ENCODE assay signal across 15 cellular contexts in genomic region chr19:53880716-53881481, GRCh38. TPM values are rescaled to one million over a fixed set of nuclear protein-coding genes. Genes with fewer than 3 reads are reported as not detected.
A peak's percentile ranks its signal among the peaks of the same experiment; 100 is the strongest.
DNase-seq lines count a peak whose midpoint lies in the region; ATAC-seq and TF ChIP-seq lines count a peak whose summit lies in the region.
"Had no signal": no experiment of that assay in that cellular context is flagged by ENCODE, and none has a peak within 500 bp of the region (broad histone marks: within the 10 kb centered on the region; RNA-seq: fewer than 3 reads in every experiment).

No MANE protein-coding gene starts in this region.

- no peak overlapping the region for H4K5ac ChIP-seq in H9 (ENCODE audit: insufficient read length, low read depth, low read length)

- H3K27me3 Mint-ChIP-seq in H9 (ENCODE audit: low read depth) = peaks cover 23% of the 10 kb centered on the region
- H3K27me3 Mint-ChIP-seq in WTC11 (ENCODE audit: low read depth) = peaks cover 14% of the 10 kb centered on the region

- H3K9me3 ChIP-seq in AG04450 (ENCODE audit: control insufficient read depth, insufficient read depth, low read length) (no peaks in the 10 kb centered on the region; the same call in 1 of the 2 replicates), H9 (ENCODE audit: control insufficient read depth, low read depth, low read length) (no peaks in the 10 kb centered on the region)

- no peak overlapping the region for H3K4ac ChIP-seq in H9 (ENCODE audit: low read depth, low read length)

- H3K79me2 ChIP-seq in H9 (ENCODE audit: insufficient read depth, low read length) = no peaks in the 10 kb centered on the region

- no peak for DNase-seq in AG04450 (ENCODE audit: low read depth, low spot score)
- peak; percentile 70 for DNase-seq in H9
- DNase-seq in WTC11 (ENCODE audit: low spot score) = no peak
- DNase-seq in left kidney (ENCODE audit: low read depth, low spot score) = peak; percentile 48
- DNase-seq in AG08395 (ENCODE audit: low spot score) = no peak
- no peak for DNase-seq in activated CD4-positive, alpha-beta T cell treated with anti-CD3 and anti-CD28 coated beads, Interleukin-2, amount 50 U/mL, for 4 hours
- DNase-seq in OCI-M2 (lab: John Stamatoyannopoulos, UW; ENCODE audit: unreplicated experiment) = no peak
- DNase-seq: activated CD4-positive, alpha-beta T cell treated with anti-CD3 and anti-CD28 coated beads, Interleukin-2, amount 50 U/mL, for 48 hours; kidney; NCI-H1105 had no signal

- peak overlapping the region; percentile 53 for H3K4me3 ChIP-seq in AG04450 (ENCODE audit: low read depth, low read length)

- H3K4me1 ChIP-seq in H9 (ENCODE audit: insufficient read depth, low read length) = no peaks in the 10 kb centered on the region; the same call in 1 of the 2 replicates

- H3K4me2 ChIP-seq in H9 (ENCODE audit: insufficient read depth, insufficient read length, low read length) = peak overlapping the region; percentile 81

- no peak overlapping the region for H2AK5ac ChIP-seq in H9 (ENCODE audit: insufficient read length, low read length)

- H2BK20ac ChIP-seq in H9 (ENCODE audit: low read depth, low read length, poor library complexity, severe bottlenecking) = no peak overlapping the region

- no peak overlapping the region for H3K14ac ChIP-seq in H9 (ENCODE audit: insufficient read depth, low read length)

- H3K4me1 Mint-ChIP-seq in H9 (peaks cover 27 to 31% of the 10 kb centered on the region in 2 experiments), WTC11 (peaks cover 27% of the 10 kb centered on the region)

- H3K9me3 Mint-ChIP-seq in H9 (no peaks in the 10 kb centered on the region), WTC11 (no peaks in the 10 kb centered on the region)
- H3K9me3 Mint-ChIP-seq: CD8-positive, alpha-beta T cell had no signal

- H3K27me3 ChIP-seq in AG04450 (ENCODE audit: control insufficient read depth, insufficient read depth, low read length) (peaks cover 42% of the 10 kb centered on the region), H9 (ENCODE audit: insufficient read depth, low read length) (no peaks in the 10 kb centered on the region)

- no peak overlapping the region for H2AFZ ChIP-seq in H9 (ENCODE audit: low read length)

- CTCF ChIA-PET in AG04450 (lab: Charles Lee) = interaction anchor here (1.5 to 1.6 kb wide), 2 partner anchors 143 to 149 kb away, joined by 7 to 8 read pairs; no protein-coding TSS in a partner anchor
- CTCF ChIA-PET in WTC11 (lab: Charles Lee) = interaction anchor here (0.6 to 4.1 kb wide), 9 partner anchors 11 to 256 kb away, joined by 3 to 37 read pairs (median 7); partner anchors contain the start of gene MYADM

- no peak overlapping the region for H4K8ac ChIP-seq in H9 (replicated peaks; ENCODE audit: insufficient read length, low read depth, low read length)

- H3K56ac ChIP-seq in H9 (ENCODE audit: insufficient read length, low read depth, low read length) = no peak overlapping the region

- POLR2A ChIA-PET in AG04450 (lab: Yijun Ruan, JAX) = no interaction called here
- POLR2A ChIA-PET in WTC11 (lab: Charles Lee) = interaction anchor here (0.6 to 4.0 kb wide), 2 partner anchors 14 to 61 kb away, joined by 3 to 43 read pairs; partner anchors contain the start of gene MYADM

- H4K20me1 ChIP-seq in H9 (ENCODE audit: control insufficient read depth, insufficient read depth, insufficient read length) = no peaks in the 10 kb centered on the region

- TF ChIP-seq CTCF in AG04450 (IDR thresholded peaks at IDR 0.05; ENCODE audit: low read depth, low read length) = no peak
- no peak for TF ChIP-seq CTCF in H9 (conservative IDR thresholded peaks at IDR 0.05)
- no peak for TF ChIP-seq CTCF in WTC11 (IDR thresholded peaks at IDR 0.05)

- no peak overlapping the region for H2BK5ac ChIP-seq in H9 (ENCODE audit: insufficient read length, low read length)

- no peak overlapping the region for H4K91ac ChIP-seq in H9 (ENCODE audit: insufficient read length, low read depth, low read length)

- no peak overlapping the region for H3K9ac ChIP-seq in H9 (ENCODE audit: extremely low read depth, insufficient read length, low read length)

- WGBS in H9 (ENCODE audit: extremely low coverage, insufficient read length, low lambda C conversion rate) = no CpG with 5 or more reads among the region's 6 CpGs

- H2BK120ac ChIP-seq in H9 (ENCODE audit: low read depth, low read length, poor library complexity, severe bottlenecking) = no peak overlapping the region

- no peak overlapping the region for H2BK15ac ChIP-seq in H9 (ENCODE audit: low read depth, low read length)

- no peak overlapping the region for H2BK12ac ChIP-seq in H9 (ENCODE audit: insufficient read length, low read depth, low read length)

- ATAC-seq in WTC11 = peak; percentile 11
- no peak for ATAC-seq in GM21737 (IDR thresholded peaks at IDR 0.05; ENCODE audit: unreplicated experiment)

- no peak overlapping the region for H3T11ph ChIP-seq in H9 (ENCODE audit: low read length)

- no peaks in the 10 kb centered on the region for H3K79me1 ChIP-seq in H9 (ENCODE audit: insufficient read depth, low read depth, low read length, poor library complexity, severe bottlenecking)

- no peak overlapping the region for H3K4me3 Mint-ChIP-seq in H9
- H3K4me3 Mint-ChIP-seq in WTC11 = no peak overlapping the region
- H3K4me3 Mint-ChIP-seq: CD8-positive, alpha-beta T cell had no signal

- H3K36me3 Mint-ChIP-seq in H9 (ENCODE audit: insufficient read depth in 1 of 3, low read depth in 3 of 3) (peaks cover 0 to 9% (median 2%) of the 10 kb centered on the region in 3 experiments; a peak in 5 of 7 replicates), WTC11 (peaks cover 10% of the 10 kb centered on the region; the same call in 1 of the 2 replicates)

- peaks cover 37% of the 10 kb centered on the region for H3K23me2 ChIP-seq in H9 (ENCODE audit: insufficient read length, low read depth, low read length, poor library complexity, severe bottlenecking)

- no peak overlapping the region for H3K18ac ChIP-seq in H9 (ENCODE audit: insufficient read length, low read depth, low read length)

- H3K27ac ChIP-seq in AG04450 (ENCODE audit: low read depth, low read length) (no peak overlapping the region), H9 (ENCODE audit: insufficient read length, low read depth, low read length) (no peak overlapping the region)

- H3K27ac Mint-ChIP-seq in H9 (no peak overlapping the region), WTC11 (no peak overlapping the region)
- H3K27ac Mint-ChIP-seq: CD8-positive, alpha-beta T cell had no signal

- H3K23ac ChIP-seq in H9 (ENCODE audit: insufficient read length, low read depth, low read length) = no peak overlapping the region

TF ChIP-seq in WTC11, 78 proteins besides CTCF, POLR2A, EP300 and RAD21 (continues in another document):
- TF ChIP-seq E2F4 (CRISPR knock-in tag; IDR thresholded peaks at IDR 0.05; ENCODE audit: borderline replicate concordance, low read depth) (no peak), TEAD1 (CRISPR knock-in tag; IDR thresholded peaks at IDR 0.05) (0 out of 2 replicates have a peak, but pooled peaks have one; percentile 18), NFE2L1 (CRISPR knock-in tag; IDR thresholded peaks at IDR 0.05) (0 out of 2 replicates have a peak, but pooled peaks have one; percentile 30), NFATC4 (CRISPR knock-in tag; IDR thresholded peaks at IDR 0.05) (no peak), PRDM15 (CRISPR knock-in tag; IDR thresholded peaks at IDR 0.05) (peak; percentile 72)

RNA-seq across cellular contexts. Expression of gene PRKCG, which starts 1.1 kb away (rescaled TPM):
- polyA plus RNA-seq in AG04450 (2011; rRNA removed) = 0.09 and 0.14 TPM in 2 replicates
- polyA minus RNA-seq in AG04450 (2011; rRNA and poly(A)+ RNA removed) = not detected in 2 replicates
- total RNA-seq in H9 (2021) = 7.1 and 8.8 TPM in 2 replicates
- total RNA-seq in WTC11 (2021) = 23.0 to 30.0 TPM (median 27.5 TPM) in 3 replicates
- total RNA-seq: dermis microvascular lymphatic vessel endothelial cell; kidney; RPMI7951; T-helper 2 cell treated with Interferon-gamma antibody and Interleukin-4, amounts not matched to agents 100 ng/mL and 5 ng/mL, for 36 hours had no signal

RNA-seq across cellular contexts. Expression of gene MYADM, which starts 13.2 kb away (rescaled TPM):
- polyA plus RNA-seq in AG04450 (2011; rRNA removed) = 39.3 and 71.0 TPM in 2 replicates
- polyA minus RNA-seq in AG04450 (2011; rRNA and poly(A)+ RNA removed) = 70.6 and 76.6 TPM in 2 replicates
- 116 and 123 TPM in 2 replicates for total RNA-seq in H9 (2021)
- total RNA-seq in WTC11 (2021) = 78.6 to 86.4 TPM (median 79.7 TPM) in 3 replicates

RNA-seq across cellular contexts. Expression of gene CACNG7, which starts 28.2 kb away (rescaled TPM):
- polyA plus RNA-seq in AG04450 (2011; rRNA removed) = 8.6 and 9.3 TPM in 2 replicates
- 4.0 and 4.5 TPM in 2 replicates for polyA minus RNA-seq in AG04450 (2011; rRNA and poly(A)+ RNA removed)
- total RNA-seq in H9 (2021) (22.1 and 22.7 TPM in 2 replicates), WTC11 (2021) (33.3 to 44.1 TPM (median 43.2 TPM) in 3 replicates)
- total RNA-seq: CD8-positive, alpha-beta T cell; dermis microvascular lymphatic vessel endothelial cell; kidney; RPMI7951; T-helper 2 cell treated with Interferon-gamma antibody and Interleukin-4, amounts not matched to agents 100 ng/mL and 5 ng/mL, for 36 hours had no signal

RNA-seq across cellular contexts. Expression of gene NLRP12, which starts 56.8 kb away (rescaled TPM):
- not detected in 2 replicates for polyA plus RNA-seq in AG04450 (2011; rRNA removed)
- not detected in 2 replicates for polyA minus RNA-seq in AG04450 (2011; rRNA and poly(A)+ RNA removed)
- total RNA-seq in H9 (2021) = 3.6 and 4.0 TPM in 2 replicates
- 4.7 to 5.6 TPM (median 4.9 TPM) in 3 replicates for total RNA-seq in WTC11 (2021)
- total RNA-seq: CD8-positive, alpha-beta T cell; RPMI7951; T-helper 2 cell treated with Interferon-gamma antibody and Interleukin-4, amounts not matched to agents 100 ng/mL and 5 ng/mL, for 36 hours had no signal

Comparison
In these comparisons a context has a peak if more than half of its experiments do, and no peak if none do; other contexts are left out.
1. DNase-seq: peak in H9 (single experiment) and left kidney (single experiment); none in AG04450 (single experiment), WTC11 (single experiment), AG08395 (single experiment), activated CD4-positive, alpha-beta T cell treated with anti-CD3 and anti-CD28 coated beads, Interleukin-2, amount 50 U/mL, for 4 hours (0 of 2) and OCI-M2 (single experiment).